In the genomic region with DNA sequence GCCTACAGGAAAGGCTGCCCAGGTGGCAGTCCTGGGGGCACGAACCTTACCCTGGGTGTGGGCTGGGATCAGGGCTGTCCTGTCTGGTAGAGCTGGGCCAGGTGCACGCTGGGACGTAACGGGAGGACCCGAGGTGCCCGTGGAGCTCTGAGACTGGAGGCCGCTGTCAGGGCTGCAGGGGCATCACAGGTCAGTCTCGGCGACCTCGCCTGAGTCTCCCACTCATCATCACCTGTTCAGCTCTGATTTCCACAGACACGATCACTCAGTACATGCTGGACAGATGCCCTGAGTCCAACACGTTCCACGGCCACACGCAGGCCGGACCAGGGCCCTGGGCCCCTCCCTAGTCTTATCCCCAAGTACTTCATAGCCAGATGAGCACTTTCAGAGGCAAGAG, we compare ENCODE assay signal across 8 cellular contexts. TPM values are rescaled to one million over a fixed set of nuclear protein-coding genes. Genes with fewer than 3 reads are reported as not detected.
"Had no signal": no experiment of that assay in that cellular context is flagged by ENCODE, and none has a peak within 500 bp of the region (broad histone marks: within the 10 kb centered on the region; RNA-seq: fewer than 3 reads in every experiment).

No MANE protein-coding gene starts in this region.

- H3K4me1 ChIP-seq: HAP-1 had no signal

- DNase-seq: GM23248, GOT3, H7, HFFc6, IMR-90 had no signal

- H3K36me3 ChIP-seq: HAP-1 had no signal

- H3K4me3 Mint-ChIP-seq: HFFc6 had no signal

- H3K27ac ChIP-seq: GM23248 had no signal

- H3K4me3 ChIP-seq: GM23248, HAP-1 had no signal

- H3K27ac Mint-ChIP-seq: HFFc6 had no signal

- H2AFZ ChIP-seq: GM23248 had no signal

- H3K9me3 ChIP-seq: HAP-1 had no signal

RNA-seq across cellular contexts. Expression of a gene that starts 4.7 kb away (rescaled TPM):
- total RNA-seq: H7, HFFc6, IMR-90 had no signal
- polyA plus RNA-seq: IMR-90 had no signal

RNA-seq across cellular contexts. Expression of a gene that starts 16.7 kb away (rescaled TPM):
- total RNA-seq: GM23248, H4, H7, HFFc6, HT-29, IMR-90 had no signal
- polyA plus RNA-seq: GM23248, IMR-90 had no signal

RNA-seq across cellular contexts. Expression of a gene that starts 19.3 kb away (rescaled TPM):
- total RNA-seq: GM23248, H4, H7, HFFc6, HT-29, IMR-90 had no signal
- polyA plus RNA-seq: GM23248, IMR-90 had no signal

RNA-seq across cellular contexts. Expression of a gene that starts 41.5 kb away (rescaled TPM):
- total RNA-seq: GM23248, H4, H7, HFFc6, HT-29, IMR-90 had no signal
- polyA plus RNA-seq: GM23248, IMR-90 had no signal
